ENCODE assay signal across 19 cellular contexts in the genomic region with DNA sequence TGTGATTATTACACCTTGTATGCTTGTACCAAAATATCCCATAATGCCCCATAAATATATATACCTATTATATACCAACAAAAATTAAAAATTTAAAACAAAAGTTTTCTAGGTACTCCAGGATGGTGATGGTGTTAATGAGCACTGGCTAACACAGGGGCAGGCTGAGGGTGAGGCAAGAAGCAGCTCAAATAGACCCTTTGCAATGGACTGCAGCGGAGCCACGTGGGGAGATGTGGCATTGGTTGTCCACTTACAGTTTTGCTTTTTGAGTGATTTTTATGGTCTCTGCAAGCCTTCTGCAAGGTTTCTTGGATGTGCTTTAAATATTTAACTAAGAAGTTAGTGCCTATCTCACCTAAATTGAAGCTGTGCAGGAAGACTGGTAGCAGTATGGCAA.
"Had no signal": no experiment of that assay in that cellular context is flagged by ENCODE, and none has a peak within 500 bp of the region (broad histone marks: within the 10 kb centered on the region; RNA-seq: fewer than 3 reads in every experiment).

No MANE protein-coding gene starts in this region.

- H3K4me3 ChIP-seq: dorsolateral prefrontal cortex, mucosa of descending colon had no signal

- H3K4me3 Mint-ChIP-seq: activated CD4-positive, alpha-beta memory T cell treated with anti-CD3 and anti-CD28 coated beads, Interleukin-2, amount 10 ng/mL, durations not matched to agents 7 days and 5 days; activated CD8-positive, alpha-beta memory T cell treated with anti-CD3 and anti-CD28 coated beads, Interleukin-2, amount 10 ng/mL, durations not matched to agents 7 days and 5 days; brain; neural crest cell had no signal

- H3K9me3 Mint-ChIP-seq: activated CD4-positive, alpha-beta memory T cell treated with anti-CD3 and anti-CD28 coated beads, Interleukin-2, amount 10 ng/mL, durations not matched to agents 7 days and 5 days; activated T-helper 2 cell treated with anti-CD3 and anti-CD28 coated beads, Interferon-gamma antibody, Interleukin-2, Interleukin-4, amounts not matched to agents 10 μg/mL and 5 μg/mL and 100 μg/mL, durations not matched to agents 14 hours and 24 hours and 36 hours; brain; neural crest cell had no signal

- H3K36me3 Mint-ChIP-seq: activated CD8-positive, alpha-beta memory T cell treated with anti-CD3 and anti-CD28 coated beads, Interleukin-2, amount 10 ng/mL, durations not matched to agents 7 days and 5 days; brain; naive B cell had no signal

- H3K4me1 Mint-ChIP-seq: activated CD4-positive, alpha-beta memory T cell treated with anti-CD3 and anti-CD28 coated beads, Interleukin-2, amount 10 ng/mL, durations not matched to agents 7 days and 5 days; activated CD8-positive, alpha-beta memory T cell treated with anti-CD3 and anti-CD28 coated beads, Interleukin-2, amount 10 ng/mL, durations not matched to agents 7 days and 5 days; naive B cell had no signal

- H3K9me3 ChIP-seq: mucosa of descending colon had no signal

- H3K27ac Mint-ChIP-seq: activated CD4-positive, alpha-beta memory T cell treated with anti-CD3 and anti-CD28 coated beads, Interleukin-2, amount 10 ng/mL, durations not matched to agents 7 days and 5 days; activated CD8-positive, alpha-beta memory T cell treated with anti-CD3 and anti-CD28 coated beads, Interleukin-2, amount 10 ng/mL, durations not matched to agents 7 days and 5 days; activated T-helper 2 cell treated with anti-CD3 and anti-CD28 coated beads, Interferon-gamma antibody, Interleukin-2, Interleukin-4, amounts not matched to agents 10 μg/mL and 5 μg/mL and 100 μg/mL, durations not matched to agents 14 hours and 24 hours and 36 hours; naive B cell had no signal

- H3K27me3 ChIP-seq: dorsolateral prefrontal cortex had no signal

- ATAC-seq: activated CD8-positive, alpha-beta memory T cell treated with anti-CD3 and anti-CD28 coated beads, Interleukin-2, amount 10 ng/mL, durations not matched to agents 7 days and 5 days; left ventricle myocardium superior had no signal

- DNase-seq: activated CD4-positive, alpha-beta memory T cell treated with anti-CD3 and anti-CD28 coated beads, Interleukin-2, amount 10 ng/mL, durations not matched to agents 7 days and 5 days; activated CD4-positive, alpha-beta T cell treated with anti-CD3 and anti-CD28 coated beads for 48 hours; activated CD4-positive, CD25-positive, alpha-beta regulatory T cell; activated CD8-positive, alpha-beta memory T cell treated with anti-CD3 and anti-CD28 coated beads, Interleukin-2, amount 10 ng/mL, durations not matched to agents 7 days and 5 days; activated naive CD4-positive, alpha-beta T cell treated with Interleukin-2 at 50 U/mL for 16 hours; caudate nucleus; dorsolateral prefrontal cortex; foreskin fibroblast; left ventricle myocardium superior; mucosa of descending colon; naive B cell; retina; stimulated activated CD4-positive, alpha-beta T cell treated with anti-CD3 and anti-CD28 coated beads, Interleukin-12 subunit alpha, Interleukin-12 subunit beta, amount 100 ng/mL, for 4 hours; stimulated activated CD4-positive, alpha-beta T cell treated with anti-CD3 and anti-CD28 coated beads, Interleukin-1b, Interleukin-23, amount 100 ng/mL, for 48 hours; stimulated activated CD8-positive, alpha-beta memory T cell treated with anti-CD3 and anti-CD28 coated beads, Interleukin-4, amount 100 ng/mL, for 48 hours; stimulated activated naive CD4-positive, alpha-beta T cell had no signal
